Comparison of ENCODE assay signal across 9 cellular contexts in genomic region chr19:54036542-54036941, GRCh38. TPM values are rescaled to one million over a fixed set of nuclear protein-coding genes. Genes with fewer than 3 reads are reported as not detected.
"Had no signal": no experiment of that assay in that cellular context is flagged by ENCODE, and none has a peak within 500 bp of the region (broad histone marks: within the 10 kb centered on the region; RNA-seq: fewer than 3 reads in every experiment).

No MANE protein-coding gene starts in this region.

RNA-seq across cellular contexts. Expression of gene VSTM1, which starts 27.2 kb away (rescaled TPM):
- total RNA-seq: activated CD8-positive, alpha-beta T cell treated with anti-CD3 and anti-CD28 coated beads for 36 hours; activated naive CD8-positive, alpha-beta T cell treated with anti-CD3 and anti-CD28 coated beads for 36 hours; activated T-cell treated with anti-CD3 and anti-CD28 coated beads, Interleukin-2, amount 50 U/mL, for 72 hours; activated T-helper 2 cell treated with anti-CD3 and anti-CD28 coated beads, Interferon-gamma antibody, Interleukin-2, Interleukin-4, amounts not matched to agents 10 μg/mL and 5 μg/mL and 100 μg/mL, durations not matched to agents 14 hours and 24 hours and 36 hours; breast epithelium; OCI-LY7; SJSA1; T-helper 1 cell treated with Interleukin-12 subunit alpha and Interleukin-12 subunit beta and Interleukin-4 antibody, amounts not matched to agents 30 ng/mL and 1 ng/mL, for 36 hours had no signal

RNA-seq across cellular contexts. Expression of gene TARM1, which starts 44.6 kb away (rescaled TPM):
- total RNA-seq: activated CD8-positive, alpha-beta T cell treated with anti-CD3 and anti-CD28 coated beads for 36 hours; activated naive CD8-positive, alpha-beta T cell treated with anti-CD3 and anti-CD28 coated beads for 36 hours; activated T-cell treated with anti-CD3 and anti-CD28 coated beads, Interleukin-2, amount 50 U/mL, for 72 hours; activated T-helper 2 cell treated with anti-CD3 and anti-CD28 coated beads, Interferon-gamma antibody, Interleukin-2, Interleukin-4, amounts not matched to agents 10 μg/mL and 5 μg/mL and 100 μg/mL, durations not matched to agents 14 hours and 24 hours and 36 hours; breast epithelium; OCI-LY7; SJSA1; T-helper 1 cell treated with Interleukin-12 subunit alpha and Interleukin-12 subunit beta and Interleukin-4 antibody, amounts not matched to agents 30 ng/mL and 1 ng/mL, for 36 hours had no signal
- polyA plus RNA-seq: adipose tissue had no signal

RNA-seq across cellular contexts. Expression of gene CACNG6, which starts 45.1 kb away (rescaled TPM):
- total RNA-seq: activated CD8-positive, alpha-beta T cell treated with anti-CD3 and anti-CD28 coated beads for 36 hours; activated naive CD8-positive, alpha-beta T cell treated with anti-CD3 and anti-CD28 coated beads for 36 hours; activated T-cell treated with anti-CD3 and anti-CD28 coated beads, Interleukin-2, amount 50 U/mL, for 72 hours; activated T-helper 2 cell treated with anti-CD3 and anti-CD28 coated beads, Interferon-gamma antibody, Interleukin-2, Interleukin-4, amounts not matched to agents 10 μg/mL and 5 μg/mL and 100 μg/mL, durations not matched to agents 14 hours and 24 hours and 36 hours; breast epithelium; T-helper 1 cell treated with Interleukin-12 subunit alpha and Interleukin-12 subunit beta and Interleukin-4 antibody, amounts not matched to agents 30 ng/mL and 1 ng/mL, for 36 hours had no signal
- polyA plus RNA-seq: adipose tissue had no signal
